8 cellular contexts compared by ENCODE assay signal in genomic region chr16:56910654-56911539, GRCh38.
DNase-seq lines count a peak whose midpoint lies in the region; ATAC-seq and TF ChIP-seq lines count a peak whose summit lies in the region.

No MANE protein-coding gene starts in this region.

- DNase-seq in AG20443 (ENCODE audit: low spot score), result peak; percentile 79
- peak; percentile 85 to 93 for DNase-seq in HL-60 (ENCODE audit: low read depth in 1 of 2, low spot score in 1 of 2)
- DNase-seq in activated T-cell treated with anti-CD3 and anti-CD28 coated beads, Interleukin-2, amount 50 U/mL, for 48 hours, result peak; percentile 38 to 41
- DNase-seq in kidney glomerular epithelial cell (lab: John Stamatoyannopoulos, UW), result peak; percentile 45
- no peak for DNase-seq in activated gamma-delta T cell (lab: John Stamatoyannopoulos, UW)
- DNase-seq in dedifferentiated amniotic fluid mesenchymal stem cell (ENCODE audit: extremely low spot score), result no peak
- no peak for DNase-seq in HuH-7.5 (ENCODE audit: low spot score)

- TF ChIP-seq CTCF in HL-60 (IDR thresholded peaks at IDR 0.05; ENCODE audit: insufficient read depth, low read length), result no peak

- no peaks in the 10 kb centered on the region for H3K27me3 ChIP-seq in HL-60 (ENCODE audit: insufficient read depth, poor library complexity, severe bottlenecking)

- H3K27ac ChIP-seq in HL-60 (replicated peaks), result peak overlapping the region; percentile 8; the same call in 1 of the 2 replicates

- no peak for ATAC-seq in HG03025 (IDR thresholded peaks at IDR 0.05; ENCODE audit: low FRiP score, unreplicated experiment)

- H3K4me3 ChIP-seq in HL-60 (replicated peaks; ENCODE audit: insufficient read depth, low read length), result no peak overlapping the region

Comparison
In these comparisons a context has a peak if more than half of its experiments do, and no peak if none do; other contexts are left out.
1. DNase-seq: peak in AG20443 (single experiment), HL-60 (2 of 2), activated T-cell treated with anti-CD3 and anti-CD28 coated beads, Interleukin-2, amount 50 U/mL, for 48 hours (2 of 2) and kidney glomerular epithelial cell (single experiment); none in activated gamma-delta T cell (single experiment), dedifferentiated amniotic fluid mesenchymal stem cell (single experiment) and HuH-7.5 (single experiment).